ENCODE assay signal across 29 cellular contexts in genomic region chr20:51312480-51312783, GRCh38.
A peak's percentile ranks its signal among the peaks of the same experiment; 100 is the strongest.
DNase-seq lines count a peak whose midpoint lies in the region; ATAC-seq and TF ChIP-seq lines count a peak whose summit lies in the region.
"Had no signal": no experiment of that assay in that cellular context is flagged by ENCODE, and none has a peak within 500 bp of the region (broad histone marks: within the 10 kb centered on the region; RNA-seq: fewer than 3 reads in every experiment).

No MANE protein-coding gene starts in this region.

- H3K4me2 ChIP-seq in GM23338 = peak overlapping the region; percentile 27

- 58 to 60% methylated on average over 3 of the region's 3 CpGs for WGBS in thyroid gland, 2 donors

- peak; percentile 43 for DNase-seq in GM23338 (ENCODE audit: low spot score)
- DNase-seq in islet precursor cell = peak; percentile 74
- no peak for DNase-seq in thyroid gland
- DNase-seq in putamen (ENCODE audit: low spot score) = no peak
- DNase-seq in NCI-H2081 (lab: John Stamatoyannopoulos, UW) = no peak
- DNase-seq: ACHN; activated gamma-delta T cell treated with Interleukin-2 at 50 U/mL for 16 hours; activated naive CD8-positive, alpha-beta T cell treated with anti-CD3 and anti-CD28 coated beads, Interleukin-2, amount 10 ng/mL, durations not matched to agents 7 days and 5 days; activated T-cell treated with anti-CD3 and anti-CD28 coated beads, Interleukin-2, amount 50 U/mL, for 4 hours; aorta; colonic mucosa; DMS153; effector CD8-positive, alpha-beta T cell; kidney; lower lobe of right lung; mucosa of descending colon; NCI-H1048; NCI-H82; small intestine; stimulated activated naive CD8-positive, alpha-beta T cell treated with anti-CD3 and anti-CD28 coated beads, Interleukin-15, Interleukin-2, amounts not matched to agents 100 U/mL and 50 U/mL, for 24 hours; testis; uterus had no signal

- H3K4me1 ChIP-seq in GM23338 (ENCODE audit: insufficient read depth) (peaks cover 15% of the 10 kb centered on the region), thyroid gland (peaks cover 5 to 6% of the 10 kb centered on the region in 2 donors)
- H3K4me1 ChIP-seq: colonic mucosa, lower lobe of right lung, testis, uterus had no signal

- no peak for TF ChIP-seq POLR2A in thyroid gland (IDR thresholded peaks at IDR 0.05)

- peaks cover 42% of the 10 kb centered on the region for H3K4me1 Mint-ChIP-seq in GM23338
- H3K4me1 Mint-ChIP-seq: activated naive CD8-positive, alpha-beta T cell treated with anti-CD3 and anti-CD28 coated beads, Interleukin-2, amount 10 ng/mL, durations not matched to agents 7 days and 5 days; B cell had no signal

- H3K79me2 ChIP-seq in GM23338 (replicated peaks; ENCODE audit: insufficient read depth) = no peaks in the 10 kb centered on the region

- no peaks in the 10 kb centered on the region for H3K9me3 ChIP-seq in thyroid gland
- H3K9me3 ChIP-seq: colonic mucosa, lower lobe of right lung, mucosa of descending colon, testis, uterus had no signal

- no peak for TF ChIP-seq CTCF in GM23338 (conservative IDR thresholded peaks at IDR 0.05; ENCODE audit: low read depth in 2 of 2)
- no peak for TF ChIP-seq CTCF in VCaP (conservative IDR thresholded peaks at IDR 0.05)
- no peak for TF ChIP-seq CTCF in thyroid gland (IDR thresholded peaks at IDR 0.05)

- no peaks in the 10 kb centered on the region for H4K20me1 ChIP-seq in GM23338 (replicated peaks; ENCODE audit: insufficient read depth)

- H3K9me2 ChIP-seq in GM23338 (ENCODE audit: insufficient read depth) = 0 out of 2 replicates have a peak, but pooled peaks cover 6% of the 10 kb centered on the region

- H2AFZ ChIP-seq in GM23338 = no peak overlapping the region

- H3K36me3 ChIP-seq in GM23338 (ENCODE audit: insufficient read depth) (no peaks in the 10 kb centered on the region), thyroid gland (no peaks in the 10 kb centered on the region)
- H3K36me3 ChIP-seq: colonic mucosa, lower lobe of right lung, uterus had no signal

- peaks cover 21% of the 10 kb centered on the region for H3K36me3 Mint-ChIP-seq in GM23338 (ENCODE audit: low read depth)
- H3K36me3 Mint-ChIP-seq: activated naive CD8-positive, alpha-beta T cell treated with anti-CD3 and anti-CD28 coated beads, Interleukin-2, amount 10 ng/mL, durations not matched to agents 7 days and 5 days; natural killer cell treated with Interleukin-12 subunit alpha and Interleukin-12 subunit beta and Interleukin-15 and Interleukin-18, amount 100 ng/mL, for 72 hours had no signal

- H3K4me3 Mint-ChIP-seq in GM23338 = peak overlapping the region; percentile 56; the same call in 1 of the 3 replicates
- H3K4me3 Mint-ChIP-seq: activated naive CD8-positive, alpha-beta T cell treated with anti-CD3 and anti-CD28 coated beads, Interleukin-2, amount 10 ng/mL, durations not matched to agents 7 days and 5 days; activated T-cell treated with anti-CD3 and anti-CD28 coated beads, Interleukin-2, amount 50 U/mL, for 4 hours; B cell; natural killer cell treated with Interleukin-12 subunit alpha and Interleukin-12 subunit beta and Interleukin-15 and Interleukin-18, amount 100 ng/mL, for 72 hours had no signal

- H3K4me3 ChIP-seq in GM23338 (peak overlapping the region; percentile 26), thyroid gland (replicated peaks in 1 of 3) (no peak overlapping the region)
- H3K4me3 ChIP-seq: colonic mucosa, K562, lower lobe of right lung, mucosa of descending colon, testis, uterus had no signal

- intact Hi-C loops in thyroid gland (cut with DNase I) = no loop called here

- H3K27ac ChIP-seq in GM23338 (ENCODE audit: low read depth) (peak overlapping the region; percentile 10; the same call in 1 of the 2 replicates), VCaP (peak overlapping the region; percentile 90), thyroid gland (peak overlapping the region; percentile 26 to 57 (median 32))
- H3K27ac ChIP-seq: colonic mucosa, epithelial cell of prostate, lower lobe of right lung, RWPE1, testis, uterus had no signal

- H3K27me3 ChIP-seq in GM23338 (ENCODE audit: insufficient read depth) = peaks cover 39% of the 10 kb centered on the region
- H3K27me3 ChIP-seq in thyroid gland = no peaks in the 10 kb centered on the region
- H3K27me3 ChIP-seq: colonic mucosa, testis, uterus had no signal

- H3F3A ChIP-seq in GM23338 (replicated peaks; ENCODE audit: low read depth) = no peaks in the 10 kb centered on the region

- H3K9me3 Mint-ChIP-seq in GM23338 = peaks cover 26% of the 10 kb centered on the region
- H3K9me3 Mint-ChIP-seq: natural killer cell treated with Interleukin-12 subunit alpha and Interleukin-12 subunit beta and Interleukin-15 and Interleukin-18, amount 100 ng/mL, for 72 hours had no signal

- ATAC-seq in GM23338 = peak; percentile 58
- ATAC-seq in GM18517 (IDR thresholded peaks at IDR 0.05; ENCODE audit: unreplicated experiment) = no peak
- ATAC-seq: activated T-cell treated with anti-CD3 and anti-CD28 coated beads, Interleukin-2, amount 50 U/mL, for 4 hours; K562; mucosa of descending colon; natural killer cell treated with Interleukin-12 subunit alpha and Interleukin-12 subunit beta and Interleukin-15 and Interleukin-18, amount 100 ng/mL, for 72 hours; stimulated activated naive CD8-positive, alpha-beta T cell treated with anti-CD3 and anti-CD28 coated beads, Interleukin-15, Interleukin-2, amounts not matched to agents 100 U/mL and 50 U/mL, for 24 hours had no signal

- H3K27ac Mint-ChIP-seq in GM23338 = no peak overlapping the region
- H3K27ac Mint-ChIP-seq: activated naive CD8-positive, alpha-beta T cell treated with anti-CD3 and anti-CD28 coated beads, Interleukin-2, amount 10 ng/mL, durations not matched to agents 7 days and 5 days; B cell; natural killer cell treated with Interleukin-12 subunit alpha and Interleukin-12 subunit beta and Interleukin-15 and Interleukin-18, amount 100 ng/mL, for 72 hours had no signal

- peaks cover 37% of the 10 kb centered on the region for H3K27me3 Mint-ChIP-seq in GM23338 (ENCODE audit: insufficient read depth, low read depth, poor library complexity)

TF ChIP-seq in GM23338, 12 proteins besides CTCF, POLR2A, EP300 and RAD21:
- no peak for TF ChIP-seq CREB1 (CRISPR knock-in tag; IDR thresholded peaks at IDR 0.05; ENCODE audit: low read depth)
- TF ChIP-seq ZNF331 (CRISPR knock-in tag; IDR thresholded peaks at IDR 0.05; ENCODE audit: low read depth) = no peak
- TF ChIP-seq JUNB (IDR thresholded peaks at IDR 0.05; ENCODE audit: unreplicated experiment) = no peak
- no peak for TF ChIP-seq POLR2AphosphoS5 (IDR thresholded peaks at IDR 0.05; ENCODE audit: low read depth)
- TF ChIP-seq STAT1 (IDR thresholded peaks at IDR 0.05; ENCODE audit: unreplicated experiment) = no peak
- no peak for TF ChIP-seq EZH2 (IDR thresholded peaks at IDR 0.05; ENCODE audit: low read depth, unreplicated experiment)

Comparison
In these comparisons a context has a peak if more than half of its experiments do, and no peak if none do; other contexts are left out.
1. DNase-seq: peak in GM23338 (single experiment) and islet precursor cell (single experiment); none in thyroid gland (0 of 2), putamen (single experiment) and NCI-H2081 (0 of 2).
2. H3K27ac ChIP-seq: peak in every context shown above with its lines; median percentile 90 in VCaP; 32 in thyroid gland; 10 in GM23338.